ENCODE assay signal across 9 cellular contexts in genomic region chr14:24215495-24216344, GRCh38. TPM values are rescaled to one million over a fixed set of nuclear protein-coding genes. Genes with fewer than 3 reads are reported as not detected.
DNase-seq lines count a peak whose midpoint lies in the region; ATAC-seq, FAIRE-seq and TF ChIP-seq lines count a peak whose summit lies in the region.
"Had no signal": no experiment of that assay in that cellular context is flagged by ENCODE, and none has a peak within 500 bp of the region (broad histone marks: within the 10 kb centered on the region; RNA-seq: fewer than 3 reads in every experiment).

TSS of gene MDP1 (minus strand) at chr14:24216066. CDS start at chr14:24215955, 111 bp downstream.

- H3K36me3 ChIP-seq in bronchial epithelial cell (ENCODE audit: control insufficient read depth, insufficient read depth, low read length): peaks cover 4% of the 10 kb centered on the region

- DNase-seq in AG08395 (ENCODE audit: low spot score): peak; percentile 92
- DNase-seq in NCI-H2196 (lab: John Stamatoyannopoulos, UW; ENCODE audit: unreplicated experiment): peak; percentile 90
- DNase-seq in bronchial epithelial cell (ENCODE audit: low read depth): peak; percentile 80
- DNase-seq in islet precursor cell: peak; percentile 91
- DNase-seq in stimulated activated CD4-positive, alpha-beta T cell treated with anti-CD3 and anti-CD28 coated beads, Interleukin-12 subunit alpha, Interleukin-12 subunit beta, amount 100 ng/mL, for 48 hours (ENCODE audit: low read depth in 2 of 3, low spot score in 1 of 3): peak; percentile 74 to 77 (median 76)

- FAIRE-seq in bronchial epithelial cell (lab: Jason Lieb, UNC): no peak
- FAIRE-seq: colon had no signal

- ATAC-seq in GM18870 (IDR thresholded peaks at IDR 0.05; ENCODE audit: unreplicated experiment): peak; percentile 46
- peak; percentile 64 for ATAC-seq in HG03135 (IDR thresholded peaks at IDR 0.05; ENCODE audit: unreplicated experiment)

- H3K4me3 ChIP-seq in WI38 (ENCODE audit: low read depth, low read length): peak within 1 kb of the TSS; percentile 71
- H3K4me3 ChIP-seq in bronchial epithelial cell (ENCODE audit: low read depth, low read length): peak within 1 kb of the TSS; percentile 78

- TF ChIP-seq CTCF in WI38 (IDR thresholded peaks at IDR 0.05; ENCODE audit: low read depth, low read length) (peak; percentile 44; the same call in 1 of the 2 replicates), bronchial epithelial cell (IDR thresholded peaks at IDR 0.05; ENCODE audit: insufficient read depth, low read length, severe bottlenecking) (peak; percentile 72)

- no peaks in the 10 kb centered on the region for H3K27me3 ChIP-seq in bronchial epithelial cell (ENCODE audit: control insufficient read depth, insufficient read depth, low read length)

RNA-seq across cellular contexts. Expression of gene MDP1, which starts in this region (rescaled TPM):
- total RNA-seq in bronchial epithelial cell: 13.4 and 21.1 TPM in 2 replicates

Comparison
In these comparisons a context has a peak if more than half of its experiments do, and no peak if none do; other contexts are left out.
1. Peak in every context shown above with its lines: DNase-seq, ATAC-seq and H3K4me3 ChIP-seq.